In the genomic region with DNA sequence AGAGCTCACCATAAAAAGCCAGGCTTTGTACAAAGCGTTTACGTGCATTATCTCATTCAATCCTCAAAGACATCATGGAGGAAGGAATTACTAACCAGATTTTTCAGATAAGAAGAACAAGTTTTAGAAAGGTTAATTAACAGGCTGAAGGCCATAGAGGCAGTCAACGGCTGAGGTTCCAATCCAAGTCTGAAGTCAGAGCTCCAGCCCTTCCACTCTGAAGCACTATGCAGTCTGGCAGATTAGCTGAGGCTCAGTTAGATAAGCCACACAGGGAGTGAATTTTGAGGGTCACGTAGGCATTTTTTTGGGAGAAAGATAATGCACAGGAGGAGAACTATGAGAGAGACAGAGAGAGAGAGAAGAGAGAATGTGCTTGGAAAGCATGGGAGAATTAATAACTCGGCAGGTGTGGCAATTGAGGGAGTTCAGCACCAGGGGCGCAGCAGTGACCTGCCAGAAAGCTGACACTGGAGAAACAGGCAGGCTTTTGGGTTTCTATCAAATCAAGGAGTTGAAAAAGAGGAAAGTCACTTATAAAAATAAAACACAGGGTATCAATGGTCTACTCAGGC, we compare ENCODE assay signal across 19 cellular contexts.
A peak's percentile ranks its signal among the peaks of the same experiment; 100 is the strongest.
DNase-seq lines count a peak whose midpoint lies in the region; ATAC-seq and TF ChIP-seq lines count a peak whose summit lies in the region.
"Had no signal": no experiment of that assay in that cellular context is flagged by ENCODE, and none has a peak within 500 bp of the region (broad histone marks: within the 10 kb centered on the region; RNA-seq: fewer than 3 reads in every experiment).

No MANE protein-coding gene starts in this region.

- H3K79me2 ChIP-seq in hepatocyte, result peaks cover 100% of the 10 kb centered on the region

- H3K9me3 ChIP-seq in hepatocyte (ENCODE audit: low read depth) (no peaks in the 10 kb centered on the region), BE2C (no peaks in the 10 kb centered on the region)
- H3K9me3 ChIP-seq: thoracic aorta had no signal

- no peak overlapping the region for H2AFZ ChIP-seq in hepatocyte

- H3K36me3 ChIP-seq in hepatocyte (replicated peaks; ENCODE audit: insufficient read depth, low read depth) (no peaks in the 10 kb centered on the region), BE2C (no peaks in the 10 kb centered on the region; the same call in 1 of the 2 replicates)
- H3K36me3 ChIP-seq: thoracic aorta had no signal

- 67% methylated on average over 6 of the region's 6 CpGs for WGBS in hepatocyte (ENCODE audit: low lambda C conversion rate, missing lambda C conversion rate)

- H3K9me2 ChIP-seq in hepatocyte (replicated peaks; ENCODE audit: insufficient read depth), result no peaks in the 10 kb centered on the region

- DNase-seq in NCI-H2081 (lab: John Stamatoyannopoulos, UW) (peak; percentile 19 to 57), NCI-H2081 treated with DMSO at 0.1 percent for 48 hours (lab: John Stamatoyannopoulos, UW) (no peak), NB4 (ENCODE audit: low read depth) (no peak), hepatocyte (ENCODE audit: low spot score) (no peak), retinal pigment epithelial cell (ENCODE audit: low read depth) (no peak), BE2C (no peak)
- DNase-seq: 8988T; activated CD4-positive, alpha-beta memory T cell treated with anti-CD3 and anti-CD28 coated beads, Interleukin-2, amount 10 ng/mL, durations not matched to agents 7 days and 5 days; activated T-cell treated with anti-CD3 and anti-CD28 coated beads, Interleukin-2, amount 50 U/mL, for 48 hours; DMS 273 treated with DMSO at 0.1 percent for 48 hours; HFFc6; naive B cell; NCI-H2171; stimulated activated CD4-positive, alpha-beta T cell treated with anti-CD3 and anti-CD28 coated beads, Interleukin-4, amount 100 ng/mL, for 4 hours; SW 1271 had no signal

- H3K4me3 ChIP-seq in NB4 (ENCODE audit: low read depth, low read length) (no peak overlapping the region), hepatocyte (no peak overlapping the region), retinal pigment epithelial cell (ENCODE audit: low read length) (no peak overlapping the region), BE2C (ENCODE audit: low read depth, low read length) (no peak overlapping the region)
- H3K4me3 ChIP-seq: skin epidermis, thoracic aorta had no signal

- ATAC-seq in GM21737 (IDR thresholded peaks at IDR 0.05; ENCODE audit: unreplicated experiment) (no peak), HG02623 (IDR thresholded peaks at IDR 0.05; ENCODE audit: unreplicated experiment) (no peak)

- no peak for TF ChIP-seq POLR2A in NB4 (IDR thresholded peaks at IDR 0.05; ENCODE audit: extremely low read depth, insufficient read length)

- H3K4me2 ChIP-seq in hepatocyte, result peak overlapping the region; percentile 41

- H4K20me1 ChIP-seq in hepatocyte (ENCODE audit: insufficient read depth, poor library complexity, severe bottlenecking), result peaks cover 34% of the 10 kb centered on the region

- TF ChIP-seq CTCF in NB4 (IDR thresholded peaks at IDR 0.05; ENCODE audit: low read depth, low read length) (peak; percentile 1), hepatocyte (IDR thresholded peaks at IDR 0.05; ENCODE audit: poor library complexity) (peak; percentile 12), retinal pigment epithelial cell (conservative IDR thresholded peaks at IDR 0.05; ENCODE audit: low read depth, low read length) (peak; percentile 28), BE2C (IDR thresholded peaks at IDR 0.05; ENCODE audit: low read depth, low read length) (no peak)

- no peak overlapping the region for H3K27ac ChIP-seq in hepatocyte
- H3K27ac ChIP-seq: skin epidermis, thoracic aorta had no signal

- peaks cover 37% of the 10 kb centered on the region for H3K4me1 ChIP-seq in hepatocyte (ENCODE audit: insufficient read depth)
- peaks cover 16% of the 10 kb centered on the region for H3K4me1 ChIP-seq in BE2C

- no peaks in the 10 kb centered on the region for H3K27me3 ChIP-seq in hepatocyte
- no peaks in the 10 kb centered on the region for H3K27me3 ChIP-seq in BE2C

Comparison
In these comparisons a context has a peak if more than half of its experiments do, and no peak if none do; other contexts are left out.
1. DNase-seq: peak in NCI-H2081 (2 of 2); none in NCI-H2081 treated with DMSO at 0.1 percent for 48 hours (single experiment), NB4 (single experiment), hepatocyte (single experiment), retinal pigment epithelial cell (single experiment) and BE2C (single experiment).